Comparison of ENCODE assay signal across 1 cellular context in the genomic region with DNA sequence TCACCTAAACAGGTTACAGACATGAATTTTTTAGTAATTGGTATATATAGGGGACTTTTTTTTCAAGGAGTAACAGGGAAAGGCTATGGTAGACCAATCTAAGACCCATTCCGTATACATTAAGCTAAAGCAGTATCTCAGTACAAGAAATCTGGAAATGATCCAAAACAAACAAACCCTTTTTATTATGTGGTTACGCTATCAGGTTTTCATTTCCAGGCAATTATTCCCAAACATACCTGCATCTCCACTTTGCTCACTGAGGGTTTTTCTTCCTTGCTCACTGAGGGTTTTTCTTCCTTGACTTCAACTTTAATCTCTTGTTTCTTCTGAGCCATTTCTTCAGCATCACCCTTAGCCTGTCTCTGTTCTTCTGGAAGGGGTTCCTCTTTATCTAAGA.
TF ChIP-seq lines count a peak whose summit lies in the region.

No MANE protein-coding gene starts in this region.

TF ChIP-seq in HEK293, 187 proteins besides CTCF, POLR2A, EP300 and RAD21 (continued from another document and continues in another):
- TF ChIP-seq GLIS2 (tag by site-specific recombination; IDR thresholded peaks at IDR 0.05) (no peak), ZNF169 (tag by site-specific recombination; IDR thresholded peaks at IDR 0.05) (no peak), ZNF354C (tag by site-specific recombination; IDR thresholded peaks at IDR 0.05; ENCODE audit: borderline replicate concordance, low read depth) (no peak), ZNF175 (tag by site-specific recombination; IDR thresholded peaks at IDR 0.05) (no peak), ZNF529 (tag by site-specific recombination; IDR thresholded peaks at IDR 0.05; ENCODE audit: insufficient replicate concordance) (no peak), ZNF701 (tag by site-specific recombination; IDR thresholded peaks at IDR 0.05) (no peak), KLF1 (tag by site-specific recombination; IDR thresholded peaks at IDR 0.05) (no peak), ZNF837 (tag by site-specific recombination; IDR thresholded peaks at IDR 0.05) (no peak), ZNF350 (tag by site-specific recombination; IDR thresholded peaks at IDR 0.05) (no peak), YY2 (tag by site-specific recombination; IDR thresholded peaks at IDR 0.05) (no peak), ZNF677 (tag by site-specific recombination; IDR thresholded peaks at IDR 0.05) (no peak), OSR2 (tag by site-specific recombination; IDR thresholded peaks at IDR 0.05) (peak; percentile 89), ZNF596 (tag by site-specific recombination; IDR thresholded peaks at IDR 0.05) (no peak), ZNF302 (tag by site-specific recombination; IDR thresholded peaks at IDR 0.05; ENCODE audit: low read depth) (no peak), ZBTB17 (tag by site-specific recombination; IDR thresholded peaks at IDR 0.05) (peak; percentile 47; the same call in 1 of the 2 replicates), ZNF155 (tag by site-specific recombination; IDR thresholded peaks at IDR 0.05) (no peak), HOXC10 (CRISPR knock-in tag; IDR thresholded peaks at IDR 0.05) (no peak), ZNF433 (tag by site-specific recombination; IDR thresholded peaks at IDR 0.05; ENCODE audit: low read depth) (no peak), ZNF544 (tag by site-specific recombination; IDR thresholded peaks at IDR 0.05) (no peak), ZNF174 (tag by site-specific recombination; IDR thresholded peaks at IDR 0.05) (no peak), ZNF19 (tag by site-specific recombination; IDR thresholded peaks at IDR 0.05; ENCODE audit: low read depth) (no peak), ZNF140 (tag by site-specific recombination; IDR thresholded peaks at IDR 0.05) (0 out of 2 replicates have a peak, but pooled peaks have one; percentile 26), ZNF138 (tag by site-specific recombination; IDR thresholded peaks at IDR 0.05; ENCODE audit: borderline replicate concordance) (no peak), FEZF1 (tag by site-specific recombination; IDR thresholded peaks at IDR 0.05) (peak; percentile 85), ZNF211 (tag by site-specific recombination; IDR thresholded peaks at IDR 0.05; ENCODE audit: low read depth) (no peak), ZNF510 (tag by site-specific recombination; IDR thresholded peaks at IDR 0.05; ENCODE audit: insufficient replicate concordance) (peak; percentile 60), PRDM1 (tag by site-specific recombination; IDR thresholded peaks at IDR 0.05) (no peak), ZNF792 (tag by site-specific recombination; IDR thresholded peaks at IDR 0.05) (peak; percentile 84; the same call in 1 of the 2 replicates), ZNF248 (tag by site-specific recombination; IDR thresholded peaks at IDR 0.05) (no peak), MYNN (tag by site-specific recombination; IDR thresholded peaks at IDR 0.05; ENCODE audit: borderline replicate concordance) (no peak), ZNF791 (tag by site-specific recombination; IDR thresholded peaks at IDR 0.05) (no peak), ZNF132 (tag by site-specific recombination; IDR thresholded peaks at IDR 0.05; ENCODE audit: borderline replicate concordance) (no peak), KLF9 (tag by site-specific recombination; IDR thresholded peaks at IDR 0.05; ENCODE audit: low read depth) (no peak), ZFP69B (tag by site-specific recombination; IDR thresholded peaks at IDR 0.05) (no peak), ZNF658 (tag by site-specific recombination; IDR thresholded peaks at IDR 0.05) (no peak), ZEB2 (tag by site-specific recombination; IDR thresholded peaks at IDR 0.05) (peak; percentile 82; the same call in 1 of the 2 replicates), SCRT1 (tag by site-specific recombination; IDR thresholded peaks at IDR 0.05; ENCODE audit: borderline replicate concordance) (no peak), ZNF600 (tag by site-specific recombination; IDR thresholded peaks at IDR 0.05) (peak; percentile 87), ZNF48 (tag by site-specific recombination; IDR thresholded peaks at IDR 0.05) (no peak), SALL2 (tag by site-specific recombination; IDR thresholded peaks at IDR 0.05; ENCODE audit: borderline replicate concordance) (no peak), GLIS1 (tag by site-specific recombination; IDR thresholded peaks at IDR 0.05) (no peak), ZNF394 (tag by site-specific recombination; IDR thresholded peaks at IDR 0.05; ENCODE audit: borderline replicate concordance) (0 out of 2 replicates have a peak, but pooled peaks have one; percentile 20)
- TF ChIP-seq, protein P1, sequence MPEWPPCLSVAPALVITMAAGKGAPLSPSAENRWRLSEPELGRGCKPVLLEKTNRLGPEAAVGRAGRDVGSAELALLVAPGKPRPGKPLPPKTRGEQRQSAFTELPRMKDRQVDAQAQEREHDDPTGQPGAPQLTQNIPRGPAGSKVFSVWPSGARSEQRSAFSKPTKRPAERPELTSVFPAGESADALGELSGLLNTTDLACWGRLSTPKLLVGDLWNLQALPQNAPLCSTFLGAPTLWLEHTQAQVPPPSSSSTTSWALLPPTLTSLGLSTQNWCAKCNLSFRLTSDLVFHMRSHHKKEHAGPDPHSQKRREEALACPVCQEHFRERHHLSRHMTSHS (tag by site-specific recombination; IDR thresholded peaks at IDR 0.05), result no peak
- TF ChIP-seq, protein P2, sequence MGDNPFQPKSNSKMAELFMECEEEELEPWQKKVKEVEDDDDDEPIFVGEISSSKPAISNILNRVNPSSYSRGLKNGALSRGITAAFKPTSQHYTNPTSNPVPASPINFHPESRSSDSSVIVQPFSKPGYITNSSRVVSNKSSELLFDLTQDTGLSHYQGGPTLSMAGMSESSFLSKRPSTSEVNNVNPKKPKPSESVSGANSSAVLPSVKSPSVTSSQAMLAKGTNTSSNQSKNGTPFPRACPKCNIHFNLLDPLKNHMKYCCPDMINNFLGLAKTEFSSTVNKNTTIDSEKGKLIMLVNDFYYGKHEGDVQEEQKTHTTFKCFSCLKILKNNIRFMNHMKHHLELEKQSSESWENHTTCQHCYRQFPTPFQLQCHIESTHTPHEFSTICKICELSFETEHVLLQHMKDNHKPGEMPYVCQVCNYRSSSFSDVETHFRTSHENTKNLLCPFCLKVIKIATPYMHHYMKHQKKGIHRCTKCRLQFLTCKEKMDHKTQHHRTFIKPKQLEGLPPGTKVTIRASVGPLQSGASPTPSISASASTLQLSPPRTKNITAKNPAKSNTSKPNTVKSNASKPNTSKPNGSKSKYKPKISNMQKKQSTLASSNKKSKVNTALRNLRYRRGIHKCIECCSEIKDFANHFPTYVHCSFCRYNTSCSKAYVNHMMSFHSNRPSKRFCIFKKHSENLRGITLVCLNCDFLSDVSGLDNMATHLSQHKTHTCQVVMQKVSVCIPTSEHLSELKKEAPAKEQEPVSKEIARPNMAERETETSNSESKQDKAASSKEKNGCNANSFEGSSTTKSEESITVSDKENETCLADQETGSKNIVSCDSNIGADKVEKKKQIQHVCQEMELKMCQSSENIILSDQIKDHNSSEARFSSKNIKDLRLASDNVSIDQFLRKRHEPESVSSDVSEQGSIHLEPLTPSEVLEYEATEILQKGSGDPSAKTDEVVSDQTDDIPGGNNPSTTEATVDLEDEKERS (tag by site-specific recombination; IDR thresholded peaks at IDR 0.05), result no peak
- TF ChIP-seq, protein P3, sequence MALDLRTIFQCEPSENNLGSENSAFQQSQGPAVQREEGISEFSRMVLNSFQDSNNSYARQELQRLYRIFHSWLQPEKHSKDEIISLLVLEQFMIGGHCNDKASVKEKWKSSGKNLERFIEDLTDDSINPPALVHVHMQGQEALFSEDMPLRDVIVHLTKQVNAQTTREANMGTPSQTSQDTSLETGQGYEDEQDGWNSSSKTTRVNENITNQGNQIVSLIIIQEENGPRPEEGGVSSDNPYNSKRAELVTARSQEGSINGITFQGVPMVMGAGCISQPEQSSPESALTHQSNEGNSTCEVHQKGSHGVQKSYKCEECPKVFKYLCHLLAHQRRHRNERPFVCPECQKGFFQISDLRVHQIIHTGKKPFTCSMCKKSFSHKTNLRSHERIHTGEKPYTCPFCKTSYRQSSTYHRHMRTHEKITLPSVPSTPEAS (tag by site-specific recombination; IDR thresholded peaks at IDR 0.05), result no peak
- TF ChIP-seq, protein P4, sequence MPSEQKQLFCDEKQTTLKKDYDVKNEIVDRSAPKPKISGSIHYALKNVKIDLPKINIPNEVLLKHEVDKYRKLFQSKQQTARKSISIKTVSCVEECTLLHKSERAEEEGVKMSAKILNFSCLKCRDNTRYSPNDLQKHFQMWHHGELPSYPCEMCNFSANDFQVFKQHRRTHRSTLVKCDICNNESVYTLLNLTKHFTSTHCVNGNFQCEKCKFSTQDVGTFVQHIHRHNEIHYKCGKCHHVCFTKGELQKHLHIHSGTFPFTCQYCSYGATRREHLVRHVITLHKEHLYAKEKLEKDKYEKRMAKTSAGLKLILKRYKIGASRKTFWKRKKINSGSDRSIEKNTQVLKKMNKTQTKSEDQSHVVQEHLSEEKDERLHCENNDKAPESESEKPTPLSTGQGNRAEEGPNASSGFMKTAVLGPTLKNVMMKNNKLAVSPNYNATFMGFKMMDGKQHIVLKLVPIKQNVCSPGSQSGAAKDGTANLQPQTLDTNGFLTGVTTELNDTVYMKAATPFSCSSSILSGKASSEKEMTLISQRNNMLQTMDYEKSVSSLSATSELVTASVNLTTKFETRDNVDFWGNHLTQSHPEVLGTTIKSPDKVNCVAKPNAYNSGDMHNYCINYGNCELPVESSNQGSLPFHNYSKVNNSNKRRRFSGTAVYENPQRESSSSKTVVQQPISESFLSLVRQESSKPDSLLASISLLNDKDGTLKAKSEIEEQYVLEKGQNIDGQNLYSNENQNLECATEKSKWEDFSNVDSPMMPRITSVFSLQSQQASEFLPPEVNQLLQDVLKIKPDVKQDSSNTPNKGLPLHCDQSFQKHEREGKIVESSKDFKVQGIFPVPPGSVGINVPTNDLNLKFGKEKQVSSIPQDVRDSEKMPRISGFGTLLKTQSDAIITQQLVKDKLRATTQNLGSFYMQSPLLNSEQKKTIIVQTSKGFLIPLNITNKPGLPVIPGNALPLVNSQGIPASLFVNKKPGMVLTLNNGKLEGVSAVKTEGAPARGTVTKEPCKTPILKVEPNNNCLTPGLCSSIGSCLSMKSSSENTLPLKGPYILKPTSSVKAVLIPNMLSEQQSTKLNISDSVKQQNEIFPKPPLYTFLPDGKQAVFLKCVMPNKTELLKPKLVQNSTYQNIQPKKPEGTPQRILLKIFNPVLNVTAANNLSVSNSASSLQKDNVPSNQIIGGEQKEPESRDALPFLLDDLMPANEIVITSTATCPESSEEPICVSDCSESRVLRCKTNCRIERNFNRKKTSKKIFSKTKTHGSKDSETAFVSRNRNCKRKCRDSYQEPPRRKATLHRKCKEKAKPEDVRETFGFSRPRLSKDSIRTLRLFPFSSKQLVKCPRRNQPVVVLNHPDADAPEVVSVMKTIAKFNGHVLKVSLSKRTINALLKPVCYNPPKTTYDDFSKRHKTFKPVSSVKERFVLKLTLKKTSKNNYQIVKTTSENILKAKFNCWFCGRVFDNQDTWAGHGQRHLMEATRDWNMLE (tag by site-specific recombination; conservative IDR thresholded peaks at IDR 0.05; ENCODE audit: low read depth), result no peak
- TF ChIP-seq, protein P5, sequence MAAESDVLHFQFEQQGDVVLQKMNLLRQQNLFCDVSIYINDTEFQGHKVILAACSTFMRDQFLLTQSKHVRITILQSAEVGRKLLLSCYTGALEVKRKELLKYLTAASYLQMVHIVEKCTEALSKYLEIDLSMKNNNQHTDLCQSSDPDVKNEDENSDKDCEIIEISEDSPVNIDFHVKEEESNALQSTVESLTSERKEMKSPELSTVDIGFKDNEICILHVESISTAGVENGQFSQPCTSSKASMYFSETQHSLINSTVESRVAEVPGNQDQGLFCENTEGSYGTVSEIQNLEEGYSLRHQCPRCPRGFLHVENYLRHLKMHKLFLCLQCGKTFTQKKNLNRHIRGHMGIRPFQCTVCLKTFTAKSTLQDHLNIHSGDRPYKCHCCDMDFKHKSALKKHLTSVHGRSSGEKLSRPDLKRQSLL (tag by site-specific recombination; IDR thresholded peaks at IDR 0.05), result no peak
- TF ChIP-seq, protein P6, sequence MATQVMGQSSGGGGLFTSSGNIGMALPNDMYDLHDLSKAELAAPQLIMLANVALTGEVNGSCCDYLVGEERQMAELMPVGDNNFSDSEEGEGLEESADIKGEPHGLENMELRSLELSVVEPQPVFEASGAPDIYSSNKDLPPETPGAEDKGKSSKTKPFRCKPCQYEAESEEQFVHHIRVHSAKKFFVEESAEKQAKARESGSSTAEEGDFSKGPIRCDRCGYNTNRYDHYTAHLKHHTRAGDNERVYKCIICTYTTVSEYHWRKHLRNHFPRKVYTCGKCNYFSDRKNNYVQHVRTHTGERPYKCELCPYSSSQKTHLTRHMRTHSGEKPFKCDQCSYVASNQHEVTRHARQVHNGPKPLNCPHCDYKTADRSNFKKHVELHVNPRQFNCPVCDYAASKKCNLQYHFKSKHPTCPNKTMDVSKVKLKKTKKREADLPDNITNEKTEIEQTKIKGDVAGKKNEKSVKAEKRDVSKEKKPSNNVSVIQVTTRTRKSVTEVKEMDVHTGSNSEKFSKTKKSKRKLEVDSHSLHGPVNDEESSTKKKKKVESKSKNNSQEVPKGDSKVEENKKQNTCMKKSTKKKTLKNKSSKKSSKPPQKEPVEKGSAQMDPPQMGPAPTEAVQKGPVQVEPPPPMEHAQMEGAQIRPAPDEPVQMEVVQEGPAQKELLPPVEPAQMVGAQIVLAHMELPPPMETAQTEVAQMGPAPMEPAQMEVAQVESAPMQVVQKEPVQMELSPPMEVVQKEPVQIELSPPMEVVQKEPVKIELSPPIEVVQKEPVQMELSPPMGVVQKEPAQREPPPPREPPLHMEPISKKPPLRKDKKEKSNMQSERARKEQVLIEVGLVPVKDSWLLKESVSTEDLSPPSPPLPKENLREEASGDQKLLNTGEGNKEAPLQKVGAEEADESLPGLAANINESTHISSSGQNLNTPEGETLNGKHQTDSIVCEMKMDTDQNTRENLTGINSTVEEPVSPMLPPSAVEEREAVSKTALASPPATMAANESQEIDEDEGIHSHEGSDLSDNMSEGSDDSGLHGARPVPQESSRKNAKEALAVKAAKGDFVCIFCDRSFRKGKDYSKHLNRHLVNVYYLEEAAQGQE (tag by site-specific recombination; IDR thresholded peaks at IDR 0.05), result 0 out of 2 replicates have a peak, but pooled peaks have one; percentile 24
- TF ChIP-seq, protein P7, sequence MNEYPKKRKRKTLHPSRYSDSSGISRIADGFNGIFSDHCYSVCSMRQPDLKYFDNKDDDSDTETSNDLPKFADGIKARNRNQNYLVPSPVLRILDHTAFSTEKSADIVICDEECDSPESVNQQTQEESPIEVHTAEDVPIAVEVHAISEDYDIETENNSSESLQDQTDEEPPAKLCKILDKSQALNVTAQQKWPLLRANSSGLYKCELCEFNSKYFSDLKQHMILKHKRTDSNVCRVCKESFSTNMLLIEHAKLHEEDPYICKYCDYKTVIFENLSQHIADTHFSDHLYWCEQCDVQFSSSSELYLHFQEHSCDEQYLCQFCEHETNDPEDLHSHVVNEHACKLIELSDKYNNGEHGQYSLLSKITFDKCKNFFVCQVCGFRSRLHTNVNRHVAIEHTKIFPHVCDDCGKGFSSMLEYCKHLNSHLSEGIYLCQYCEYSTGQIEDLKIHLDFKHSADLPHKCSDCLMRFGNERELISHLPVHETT (tag by site-specific recombination; IDR thresholded peaks at IDR 0.05), result no peak
